Comparison of ENCODE assay signal across 14 cellular contexts in genomic region chr1:150596095-150596892, GRCh38. TPM values are rescaled to one million over a fixed set of nuclear protein-coding genes. Genes with fewer than 3 reads are reported as not detected.
DNase-seq lines count a peak whose midpoint lies in the region; ATAC-seq and TF ChIP-seq lines count a peak whose summit lies in the region.
"Had no signal": no experiment of that assay in that cellular context is flagged by ENCODE, and none has a peak within 500 bp of the region (broad histone marks: within the 10 kb centered on the region; RNA-seq: fewer than 3 reads in every experiment).

No MANE protein-coding gene starts in this region.

- no peaks in the 10 kb centered on the region for H4K20me1 ChIP-seq in PC-9 (ENCODE audit: insufficient read depth)

- peaks cover 18% of the 10 kb centered on the region for H3K36me3 Mint-ChIP-seq in endothelial cell (ENCODE audit: low read depth, unreplicated experiment)

- H3K36me3 ChIP-seq in PC-9 (ENCODE audit: low read depth), result peaks cover 6% of the 10 kb centered on the region; the same call in 1 of the 2 replicates
- H3K36me3 ChIP-seq: right lobe of liver had no signal

- peaks cover 18% of the 10 kb centered on the region for H3K4me1 Mint-ChIP-seq in endothelial cell (ENCODE audit: unreplicated experiment)

- intact Hi-C loops in PC-9 (cut with micrococcal nuclease; ENCODE audit: unreplicated experiment) (no loop called here), posterior vena cava (cut with DNase I) (no loop called here)

- no peaks in the 10 kb centered on the region for H3K9me3 ChIP-seq in PC-9 (ENCODE audit: insufficient read depth, low read depth)
- H3K9me3 ChIP-seq: right lobe of liver had no signal

- H3K9me2 ChIP-seq in PC-9 (ENCODE audit: insufficient read depth), result no peaks in the 10 kb centered on the region

- POLR2A ChIA-PET in PC-9 (lab: Charles Lee; ENCODE audit: unreplicated experiment), result no interaction called here

- ATAC-seq in GM18517 (IDR thresholded peaks at IDR 0.05; ENCODE audit: unreplicated experiment) (no peak), GM18511 (IDR thresholded peaks at IDR 0.05; ENCODE audit: unreplicated experiment) (no peak)
- ATAC-seq: right lobe of liver had no signal

- no peak overlapping the region for H3K4me3 ChIP-seq in PC-9
- H3K4me3 ChIP-seq: right lobe of liver had no signal

- H3K79me2 ChIP-seq in PC-9 (ENCODE audit: low read depth), result peaks cover 6% of the 10 kb centered on the region; the same call in 1 of the 2 replicates

- peaks cover 11% of the 10 kb centered on the region for H3K27me3 Mint-ChIP-seq in endothelial cell (ENCODE audit: unreplicated experiment)
- H3K27me3 Mint-ChIP-seq: activated CD4-positive, alpha-beta T cell treated with anti-CD3 and anti-CD28 coated beads, Interleukin-2, amount 10 ng/mL, durations not matched to agents 24 days and 14 days had no signal

- H3K27ac Mint-ChIP-seq in endothelial cell (ENCODE audit: unreplicated experiment), result peak overlapping the region; percentile 83

- 0 out of 2 replicates have a peak overlapping the region, but pooled peaks have one; percentile 17 for H3K27ac ChIP-seq in PC-9
- H3K27ac ChIP-seq: right lobe of liver had no signal

- no peaks in the 10 kb centered on the region for H3K27me3 ChIP-seq in PC-9 (ENCODE audit: insufficient read depth, low read depth)
- H3K27me3 ChIP-seq: right lobe of liver had no signal

- BruUV-seq in PC-9 (replicated peaks; lab: Mats Ljungman, UMichigan), result no TSS peak

- no peak overlapping the region for H2AFZ ChIP-seq in PC-9

- peaks cover 47% of the 10 kb centered on the region for H3F3A ChIP-seq in PC-9 (ENCODE audit: insufficient read depth, low read depth)

- CTCF ChIA-PET in PC-9 (lab: Charles Lee), result interaction anchor here (0.6 kb wide), 1 partner anchor 334 kb away, joined by 3 read pairs; no protein-coding TSS in a partner anchor

- DNase-seq in DMS 273 treated with DMSO at 0.1 percent for 48 hours (lab: John Stamatoyannopoulos, UW), result peak; percentile 94
- DNase-seq in PC-9, result no peak
- no peak for DNase-seq in endothelial cell (ENCODE audit: low spot score)
- peak; percentile 20 for DNase-seq in posterior vena cava (ENCODE audit: low spot score)
- DNase-seq in activated CD4-positive, CD25-positive, alpha-beta regulatory T cell (lab: John Stamatoyannopoulos, UW), result no peak
- DNase-seq in SIG-M5 (lab: John Stamatoyannopoulos, UW), result no peak
- DNase-seq: activated CD4-positive, alpha-beta T cell treated with anti-CD3 and anti-CD28 coated beads, Interleukin-2, amount 10 ng/mL, durations not matched to agents 24 days and 14 days; glutamatergic neuron; islet precursor cell; NCI-H446; right lobe of liver; T-helper 1 cell had no signal

- TF ChIP-seq CTCF in PC-9 (conservative IDR thresholded peaks at IDR 0.05), result no peak
- TF ChIP-seq CTCF in endothelial cell (IDR thresholded peaks at IDR 0.05; ENCODE audit: unreplicated experiment), result no peak

- no peak overlapping the region for H3K4me2 ChIP-seq in PC-9

- no peaks in the 10 kb centered on the region for H3K9me3 Mint-ChIP-seq in endothelial cell (ENCODE audit: unreplicated experiment)
- H3K9me3 Mint-ChIP-seq: activated CD4-positive, alpha-beta T cell treated with anti-CD3 and anti-CD28 coated beads, Interleukin-2, amount 10 ng/mL, durations not matched to agents 24 days and 14 days had no signal

- peaks cover 30% of the 10 kb centered on the region for H3K4me1 ChIP-seq in PC-9 (replicated peaks; ENCODE audit: insufficient read depth)

- H3K4me3 Mint-ChIP-seq in endothelial cell (ENCODE audit: unreplicated experiment), result no peak overlapping the region
- H3K4me3 Mint-ChIP-seq: activated CD4-positive, alpha-beta T cell treated with anti-CD3 and anti-CD28 coated beads, Interleukin-2, amount 10 ng/mL, durations not matched to agents 24 days and 14 days had no signal

RNA-seq across cellular contexts. Expression of gene MCL1, which starts 16.9 kb away (rescaled TPM):
- total RNA-seq in PC-9 (2021) (145 and 178 TPM in 2 replicates), endothelial cell (ENCODE audit: unreplicated experiment) (193 TPM), posterior vena cava (100 to 1,000 TPM; 210 to 267 TPM)

RNA-seq across cellular contexts. Expression of gene ENSA, which starts 33.1 kb away (rescaled TPM):
- 229 and 263 TPM in 2 replicates for total RNA-seq in PC-9 (2021)
- 200 TPM for total RNA-seq in endothelial cell (ENCODE audit: unreplicated experiment)
- total RNA-seq in posterior vena cava, result 100 to 1,000 TPM; 149 to 156 TPM

RNA-seq across cellular contexts. Expression of gene ADAMTSL4, which starts 47.1 kb away (rescaled TPM):
- total RNA-seq in PC-9 (2021) (67.9 and 76.7 TPM in 2 replicates), endothelial cell (ENCODE audit: unreplicated experiment) (0.36 TPM), posterior vena cava (10 to 100 TPM; 79.6 to 99.6 TPM)

Comparison
In these comparisons a context has a peak if more than half of its experiments do, and no peak if none do; other contexts are left out.
1. DNase-seq: peak in DMS 273 treated with DMSO at 0.1 percent for 48 hours (single experiment) and posterior vena cava (single experiment); none in PC-9 (0 of 2), endothelial cell (single experiment), activated CD4-positive, CD25-positive, alpha-beta regulatory T cell (0 of 4) and SIG-M5 (single experiment).
2. RNA of gene ADAMTSL4, which starts 47.1 kb away (total RNA-seq): 79.6 to 99.6 TPM in posterior vena cava and 67.9 to 76.7 TPM in PC-9; 0.36 TPM in endothelial cell (single experiment); every median in the first group is over 10 times any median in the second.